Comparison of ENCODE assay signal across 20 cellular contexts in the genomic region with DNA sequence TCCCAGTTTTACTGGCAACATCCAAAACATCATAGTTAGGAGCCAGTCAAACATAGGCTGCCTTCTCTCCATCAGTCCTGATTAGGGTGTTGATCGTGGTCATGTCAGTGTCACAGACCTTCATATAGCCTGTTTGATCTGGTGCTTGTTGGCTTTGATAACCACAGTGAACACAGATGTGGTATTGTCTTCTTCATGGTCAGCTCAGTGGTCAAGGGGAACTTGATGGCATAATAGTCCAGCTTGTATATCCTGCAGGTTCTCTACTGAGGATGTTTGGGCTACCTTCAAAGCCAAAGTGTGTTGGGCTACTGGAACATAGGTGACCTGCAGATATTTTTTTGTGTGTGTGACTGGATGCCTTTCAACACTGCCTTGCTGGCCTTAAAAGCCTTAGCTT. TPM values are rescaled to one million over a fixed set of nuclear protein-coding genes. Genes with fewer than 3 reads are reported as not detected.
DNase-seq lines count a peak whose midpoint lies in the region; ATAC-seq, FAIRE-seq and TF ChIP-seq lines count a peak whose summit lies in the region.
"Had no signal": no experiment of that assay in that cellular context is flagged by ENCODE, and none has a peak within 500 bp of the region (broad histone marks: within the 10 kb centered on the region; RNA-seq: fewer than 3 reads in every experiment).

No MANE protein-coding gene starts in this region.

- WGBS in HepG2 (ENCODE audit: low lambda C conversion rate) = 54% methylated on average over 1 of the region's 1 CpG
- WGBS in right lobe of liver (ENCODE audit: insufficient coverage, low coverage, low lambda C conversion rate, missing lambda C conversion rate) = 100% methylated on average over 1 of the region's 1 CpG

- no TSS peak for BruUV-seq in HepG2 (replicated peaks; lab: Mats Ljungman, UMichigan)

- H3K9me3 ChIP-seq in HepG2 (ENCODE audit: low read length) (no peaks in the 10 kb centered on the region), right lobe of liver (no peaks in the 10 kb centered on the region)
- H3K9me3 ChIP-seq: BLaER1, Caco-2 had no signal

- H3K4me1 ChIP-seq in HepG2 (ENCODE audit: insufficient read depth, low read length) (peaks cover 33% of the 10 kb centered on the region), right lobe of liver (no peaks in the 10 kb centered on the region)
- H3K4me1 ChIP-seq: BLaER1, Caco-2 had no signal

- FAIRE-seq in HepG2 (lab: Jason Lieb, UNC) = no peak
- FAIRE-seq: A204.1, G401.6, H54 had no signal

- no peak overlapping the region for H3K4me2 ChIP-seq in HepG2 (ENCODE audit: low read depth, low read length)
- H3K4me2 ChIP-seq: BLaER1 had no signal

- TF ChIP-seq POLR2A in HepG2 (IDR thresholded peaks at IDR 0.05; ENCODE audit: insufficient read depth in 1 of 2, low read depth in 2 of 2, low read length in 2 of 2) (no peak), right lobe of liver (IDR thresholded peaks at IDR 0.05) (no peak)

- POLR2A ChIA-PET in HepG2 (lab: Yijun Ruan, JAX) = interaction anchor here (0.8 to 6.2 kb wide), 11 partner anchors 11 to 272 kb away, joined by 3 to 98 read pairs (median 4); a partner anchor contains a TSS

- H3K4me1 Mint-ChIP-seq in activated T-helper 17 cell treated with anti-CD3 and anti-CD28 coated beads, Interleukin-2, amount 50 U/mL, for 72 hours = peaks cover 11% of the 10 kb centered on the region
- peaks cover 0 to 2% of the 10 kb centered on the region in 2 donors for H3K4me1 Mint-ChIP-seq in stimulated activated naive B cell treated with anti-CD40 and anti-IgM and Interleukin-4, amounts not matched to agents 10 μg/mL and 1 μg/mL and 100 μg/mL, for 72 hours
- peaks cover 2% of the 10 kb centered on the region for H3K4me1 Mint-ChIP-seq in activated naive CD4-positive, alpha-beta T cell treated with anti-CD3 and anti-CD28 coated beads for 36 hours (ENCODE audit: low read depth)
- H3K4me1 Mint-ChIP-seq: B cell had no signal

- peak; percentile 89 for ATAC-seq in HepG2
- no peak for ATAC-seq in right lobe of liver
- ATAC-seq in activated T-helper 17 cell treated with anti-CD3 and anti-CD28 coated beads, Interleukin-2, amount 50 U/mL, for 72 hours (replicated peaks) = no peak
- ATAC-seq in stimulated activated naive B cell treated with anti-CD40 and anti-IgM and Interleukin-4, amounts not matched to agents 10 μg/mL and 1 μg/mL and 100 μg/mL, for 72 hours (replicated peaks) = no peak
- no peak for ATAC-seq in left lobe of liver
- ATAC-seq: CD8-positive, alpha-beta T cell had no signal

- DNase-seq in HepG2 (ENCODE audit: low spot score) = peak; percentile 97
- DNase-seq in right lobe of liver = no peak
- no peak for DNase-seq in stimulated activated naive B cell treated with anti-CD40 and anti-IgM and Interleukin-4, amounts not matched to agents 10 μg/mL and 1 μg/mL and 100 μg/mL, for 72 hours
- no peak for DNase-seq in activated naive CD4-positive, alpha-beta T cell treated with anti-CD3 and anti-CD28 coated beads for 36 hours
- no peak for DNase-seq in left lobe of liver (ENCODE audit: low spot score)
- DNase-seq: Caco-2; CD4-positive, CD25-positive, alpha-beta regulatory T cell; CD8-positive, alpha-beta T cell; DMS153; DND-41; GOT3; HCEC 1CT had no signal

- in situ Hi-C loops in HepG2 (cut with HindIII; ENCODE audit: extremely low pct_ligation_motif_present, low pct_unique_long_range_greater_than_20kb) = loop anchor here (25.0 kb wide), 1 partner anchor 668 kb away; a partner anchor contains a TSS

- H3K36me3 ChIP-seq in HepG2 (replicated peaks in 1 of 2; ENCODE audit: control insufficient read depth in 1 of 2, insufficient read depth in 2 of 2, low read length in 2 of 2) = peaks cover 7 to 9% of the 10 kb centered on the region in 2 experiments; a peak in 2 of 5 replicates
- H3K36me3 ChIP-seq in right lobe of liver = peaks cover 0 to 3% (median 0%) of the 10 kb centered on the region in 4 donors

- peaks cover 49% of the 10 kb centered on the region for H3K36me3 Mint-ChIP-seq in activated T-helper 17 cell treated with anti-CD3 and anti-CD28 coated beads, Interleukin-2, amount 50 U/mL, for 72 hours (ENCODE audit: low read depth)
- H3K36me3 Mint-ChIP-seq in stimulated activated naive B cell treated with anti-CD40 and anti-IgM and Interleukin-4, amounts not matched to agents 10 μg/mL and 1 μg/mL and 100 μg/mL, for 72 hours = peaks cover 4 to 24% of the 10 kb centered on the region in 2 donors
- peaks cover 8% of the 10 kb centered on the region for H3K36me3 Mint-ChIP-seq in activated naive CD4-positive, alpha-beta T cell treated with anti-CD3 and anti-CD28 coated beads for 36 hours (ENCODE audit: low read depth)

- no peak for TF ChIP-seq RAD21 in HepG2 (CRISPR knock-in tag; IDR thresholded peaks at IDR 0.05)

- H4K20me1 ChIP-seq in HepG2 (ENCODE audit: insufficient read depth, low read length) = peaks cover 3% of the 10 kb centered on the region; the same call in 1 of the 2 replicates

- TF ChIP-seq EP300 in HepG2 (IDR thresholded peaks at IDR 0.05; ENCODE audit: low read depth in 2 of 2, low read length in 2 of 2) (peak in 1 of 2 experiments; percentile 67; a peak in 2 of 4 replicates), HepG2 (CRISPR knock-in tag; IDR thresholded peaks at IDR 0.05; ENCODE audit: borderline replicate concordance) (peak; percentile 85)

- CTCF ChIA-PET in HepG2 (lab: Yijun Ruan, JAX; ENCODE audit: low intra/inter-chr PET ratio, low total read pairs) = interaction anchor here (5.1 kb wide), 1 partner anchor 269 kb away, joined by 91 read pairs; no protein-coding TSS in a partner anchor
- CTCF ChIA-PET in activated naive CD4-positive, alpha-beta T cell treated with anti-CD3 and anti-CD28 coated beads for 36 hours (lab: Charles Lee) = interaction anchor here (0.7 to 7.9 kb wide), 2 partner anchors 271 to 411 kb away, joined by 3 to 66 read pairs; no protein-coding TSS in a partner anchor

- intact Hi-C loops in HepG2 (cut with micrococcal nuclease; ENCODE audit: unreplicated experiment) = loop anchor here (1.0 to 10.0 kb wide), 6 partner anchors 70 to 671 kb away; a partner anchor contains a TSS
- intact Hi-C loops in right lobe of liver (cut with DNase I) = loop anchor here in 1 of 2 donors (5.0 kb wide), 1 partner anchor 268 kb away; no protein-coding TSS in a partner anchor
- intact Hi-C loops in activated naive CD4-positive, alpha-beta T cell treated with anti-CD3 and anti-CD28 coated beads for 36 hours (cut with micrococcal nuclease) = loop anchor here (5.0 kb wide), 1 partner anchor 543 kb away; no protein-coding TSS in a partner anchor

- H3K27me3 Mint-ChIP-seq in activated T-helper 17 cell treated with anti-CD3 and anti-CD28 coated beads, Interleukin-2, amount 50 U/mL, for 72 hours = no peaks in the 10 kb centered on the region
- H3K27me3 Mint-ChIP-seq in stimulated activated naive B cell treated with anti-CD40 and anti-IgM and Interleukin-4, amounts not matched to agents 10 μg/mL and 1 μg/mL and 100 μg/mL, for 72 hours = no peaks in the 10 kb centered on the region
- no peaks in the 10 kb centered on the region for H3K27me3 Mint-ChIP-seq in activated naive CD4-positive, alpha-beta T cell treated with anti-CD3 and anti-CD28 coated beads for 36 hours (ENCODE audit: low read depth)
- H3K27me3 Mint-ChIP-seq: B cell; CD4-positive, CD25-positive, alpha-beta regulatory T cell had no signal

- H3K9me3 Mint-ChIP-seq in activated T-helper 17 cell treated with anti-CD3 and anti-CD28 coated beads, Interleukin-2, amount 50 U/mL, for 72 hours = no peaks in the 10 kb centered on the region
- H3K9me3 Mint-ChIP-seq in stimulated activated naive B cell treated with anti-CD40 and anti-IgM and Interleukin-4, amounts not matched to agents 10 μg/mL and 1 μg/mL and 100 μg/mL, for 72 hours = no peaks in the 10 kb centered on the region
- no peaks in the 10 kb centered on the region for H3K9me3 Mint-ChIP-seq in activated naive CD4-positive, alpha-beta T cell treated with anti-CD3 and anti-CD28 coated beads for 36 hours
- H3K9me3 Mint-ChIP-seq: CD4-positive, CD25-positive, alpha-beta regulatory T cell; CD8-positive, alpha-beta T cell had no signal

- H3K27me3 ChIP-seq in HepG2 (ENCODE audit: control insufficient read depth in 1 of 2, insufficient read depth in 2 of 2, low read length in 2 of 2) = no peaks in the 10 kb centered on the region
- H3K27me3 ChIP-seq in right lobe of liver = no peaks in the 10 kb centered on the region
- H3K27me3 ChIP-seq: BLaER1 had no signal

- H3K4me3 ChIP-seq in HepG2 (replicated peaks in 1 of 3; ENCODE audit: insufficient read depth in 1 of 3, low read depth in 2 of 3, low read length in 3 of 3) (no peak overlapping the region), right lobe of liver (no peak overlapping the region)
- H3K4me3 ChIP-seq: BLaER1 had no signal

- TF ChIP-seq CTCF in HepG2 (CRISPR knock-in tag; IDR thresholded peaks at IDR 0.05) (no peak), right lobe of liver (IDR thresholded peaks at IDR 0.05) (no peak)

- H2AFZ ChIP-seq in HepG2 (ENCODE audit: low read length) = no peak overlapping the region

- H3K27ac Mint-ChIP-seq in activated T-helper 17 cell treated with anti-CD3 and anti-CD28 coated beads, Interleukin-2, amount 50 U/mL, for 72 hours = peak overlapping the region; percentile 17
- peak overlapping the region; percentile 56 for H3K27ac Mint-ChIP-seq in stimulated activated naive B cell treated with anti-CD40 and anti-IgM and Interleukin-4, amounts not matched to agents 10 μg/mL and 1 μg/mL and 100 μg/mL, for 72 hours
- no peak overlapping the region for H3K27ac Mint-ChIP-seq in activated naive CD4-positive, alpha-beta T cell treated with anti-CD3 and anti-CD28 coated beads for 36 hours
- H3K27ac Mint-ChIP-seq: B cell; CD8-positive, alpha-beta T cell had no signal

- H3K4me3 Mint-ChIP-seq in activated T-helper 17 cell treated with anti-CD3 and anti-CD28 coated beads, Interleukin-2, amount 50 U/mL, for 72 hours = no peak overlapping the region
- no peak overlapping the region for H3K4me3 Mint-ChIP-seq in stimulated activated naive B cell treated with anti-CD40 and anti-IgM and Interleukin-4, amounts not matched to agents 10 μg/mL and 1 μg/mL and 100 μg/mL, for 72 hours
- no peak overlapping the region for H3K4me3 Mint-ChIP-seq in activated naive CD4-positive, alpha-beta T cell treated with anti-CD3 and anti-CD28 coated beads for 36 hours
- H3K4me3 Mint-ChIP-seq: B cell; CD4-positive, CD25-positive, alpha-beta regulatory T cell; CD8-positive, alpha-beta T cell had no signal

- H3K79me2 ChIP-seq in HepG2 (ENCODE audit: insufficient read depth, low read length) = peaks cover 18% of the 10 kb centered on the region

- H3K27ac ChIP-seq in HepG2 (ENCODE audit: extremely low read length, insufficient read depth, low read length) (peak overlapping the region; percentile 7), right lobe of liver (no peak overlapping the region)
- H3K27ac ChIP-seq: 22Rv1, BLaER1, C4-2B had no signal

- H3K9ac ChIP-seq in HepG2 (ENCODE audit: insufficient read depth, low read depth, low read length) = no peak overlapping the region
- H3K9ac ChIP-seq: BLaER1 had no signal

RNA-seq across cellular contexts. Expression of a gene that starts 21.7 kb away (rescaled TPM):
- total RNA-seq in HepG2 (2016; rRNA removed; fragmentation: Illumina TruSeq; extraction: Trizol) (88.7 and 131 TPM in 2 replicates), right lobe of liver (10 to 100 TPM; 15.2 to 22.2 (median 19.7) TPM), left lobe of liver (18.1 TPM)
- 13.8 and 16.8 TPM in 2 replicates for total RNA-seq in HepG2 (2016; cell fraction: cytosol; rRNA removed; fragmentation: Illumina TruSeq; extraction: Trizol; ENCODE audit: low read depth)
- total RNA-seq in HepG2 (2016; cell fraction: insoluble cytoplasmic fraction; rRNA removed; fragmentation: Illumina TruSeq; extraction: Trizol) = 92.4 and 130 TPM in 2 replicates
- total RNA-seq in HepG2 (2016; cell fraction: membrane; rRNA removed; fragmentation: Illumina TruSeq; extraction: Trizol) = 35.4 and 42.4 TPM in 2 replicates
- total RNA-seq in HepG2 (2016; cell fraction: nucleus; rRNA removed; fragmentation: Illumina TruSeq; extraction: Trizol) = 90.7 and 94.1 TPM in 2 replicates
- polyA plus RNA-seq in HepG2 (2011; rRNA removed) = 39.5 and 48.9 TPM in 2 replicates
- polyA plus RNA-seq in HepG2 (2011; cell fraction: cytosol; rRNA removed) = 31.7 and 35.0 TPM in 2 replicates
- polyA plus RNA-seq in HepG2 (2011; cell fraction: nucleus; rRNA removed) = 48.8 and 58.1 TPM in 2 replicates
- 28.3 and 37.5 TPM in 2 replicates for polyA plus RNA-seq in HepG2 (2012)
- 19.5 and 19.9 TPM in 2 replicates for polyA plus RNA-seq in HepG2 (2016; cell fraction: cytosol; fragmentation: Illumina TruSeq; extraction: Trizol; ENCODE audit: low read depth)
- 109 and 122 TPM in 2 replicates for polyA plus RNA-seq in HepG2 (2016; cell fraction: insoluble cytoplasmic fraction; fragmentation: Illumina TruSeq; extraction: Trizol; ENCODE audit: low read depth)
- 35.4 and 36.9 TPM in 2 replicates for polyA plus RNA-seq in HepG2 (2016; cell fraction: membrane; fragmentation: Illumina TruSeq; extraction: Trizol; ENCODE audit: low read depth)
- 57.9 and 59.7 TPM in 2 replicates for polyA plus RNA-seq in HepG2 (2016; cell fraction: nucleus; fragmentation: Illumina TruSeq; extraction: Trizol; ENCODE audit: insufficient read depth, low read depth)
- polyA minus RNA-seq in HepG2 (2011; rRNA and poly(A)+ RNA removed; ENCODE audit: low replicate concordance) = 52.8 and 83.3 TPM in 2 replicates
- 20.3 and 21.2 TPM in 2 replicates for polyA minus RNA-seq in HepG2 (2011; cell fraction: cytosol; rRNA and poly(A)+ RNA removed)
- 93.3 and 97.1 TPM in 2 replicates for polyA minus RNA-seq in HepG2 (2011; cell fraction: nucleus; rRNA and poly(A)+ RNA removed)
- total RNA-seq in activated T-helper 17 cell treated with anti-CD3 and anti-CD28 coated beads, Interleukin-2, amount 50 U/mL, for 72 hours = 10 to 100 TPM; 40.3 to 52.9 TPM
- 10 to 100 TPM; 37.9 to 40.8 TPM for total RNA-seq in activated naive CD4-positive, alpha-beta T cell treated with anti-CD3 and anti-CD28 coated beads for 36 hours

RNA-seq across cellular contexts. Expression of a gene that starts 22.2 kb away (rescaled TPM):
- 102 and 140 TPM in 2 replicates for total RNA-seq in HepG2 (2016; rRNA removed; fragmentation: Illumina TruSeq; extraction: Trizol)
- total RNA-seq in HepG2 (2016; cell fraction: cytosol; rRNA removed; fragmentation: Illumina TruSeq; extraction: Trizol; ENCODE audit: low read depth) = 67.2 and 69.3 TPM in 2 replicates
- 103 and 132 TPM in 2 replicates for total RNA-seq in HepG2 (2016; cell fraction: insoluble cytoplasmic fraction; rRNA removed; fragmentation: Illumina TruSeq; extraction: Trizol)
- 98.3 and 109 TPM in 2 replicates for total RNA-seq in HepG2 (2016; cell fraction: membrane; rRNA removed; fragmentation: Illumina TruSeq; extraction: Trizol)
- total RNA-seq in HepG2 (2016; cell fraction: nucleus; rRNA removed; fragmentation: Illumina TruSeq; extraction: Trizol) = 70.1 and 86.0 TPM in 2 replicates
- 49.5 and 63.4 TPM in 2 replicates for polyA plus RNA-seq in HepG2 (2011; rRNA removed)
- 18.2 and 27.5 TPM in 2 replicates for polyA plus RNA-seq in HepG2 (2011; cell fraction: cytosol; rRNA removed)
- polyA plus RNA-seq in HepG2 (2011; cell fraction: nucleus; rRNA removed) = 44.1 and 44.3 TPM in 2 replicates
- 81.6 and 81.7 TPM in 2 replicates for polyA plus RNA-seq in HepG2 (2012)
- polyA plus RNA-seq in HepG2 (2016; cell fraction: cytosol; fragmentation: Illumina TruSeq; extraction: Trizol; ENCODE audit: low read depth) = 47.5 and 54.1 TPM in 2 replicates
- 104 and 106 TPM in 2 replicates for polyA plus RNA-seq in HepG2 (2016; cell fraction: insoluble cytoplasmic fraction; fragmentation: Illumina TruSeq; extraction: Trizol; ENCODE audit: low read depth)
- polyA plus RNA-seq in HepG2 (2016; cell fraction: membrane; fragmentation: Illumina TruSeq; extraction: Trizol; ENCODE audit: low read depth) = 73.5 and 78.8 TPM in 2 replicates
- polyA plus RNA-seq in HepG2 (2016; cell fraction: nucleus; fragmentation: Illumina TruSeq; extraction: Trizol; ENCODE audit: insufficient read depth, low read depth) = 113 and 121 TPM in 2 replicates
- 10.0 and 16.5 TPM in 2 replicates for polyA minus RNA-seq in HepG2 (2011; rRNA and poly(A)+ RNA removed; ENCODE audit: low replicate concordance)
- 18.3 and 22.6 TPM in 2 replicates for polyA minus RNA-seq in HepG2 (2011; cell fraction: cytosol; rRNA and poly(A)+ RNA removed)
- polyA minus RNA-seq in HepG2 (2011; cell fraction: nucleus; rRNA and poly(A)+ RNA removed) = 63.3 and 75.2 TPM in 2 replicates
- 10 to 100 TPM in 2 of 6 experiments, 1 to 10 TPM in 4; 6.8 to 15.6 (median 9.4) TPM for total RNA-seq in right lobe of liver
- total RNA-seq in activated T-helper 17 cell treated with anti-CD3 and anti-CD28 coated beads, Interleukin-2, amount 50 U/mL, for 72 hours = 10 to 100 TPM; 50.4 to 64.9 TPM
- total RNA-seq in activated naive CD4-positive, alpha-beta T cell treated with anti-CD3 and anti-CD28 coated beads for 36 hours = 10 to 100 TPM; 44.5 to 47.5 TPM
- 6.1 TPM for total RNA-seq in left lobe of liver
